Comparison of ENCODE assay signal across 8 cellular contexts in genomic region chr15:79896634-79897379, GRCh38. TPM values are rescaled to one million over a fixed set of nuclear protein-coding genes. Genes with fewer than 3 reads are reported as not detected.
DNase-seq lines count a peak whose midpoint lies in the region; ATAC-seq and TF ChIP-seq lines count a peak whose summit lies in the region.

MTHFS (minus strand) TSS chr15:79897014; CDS start chr15:79896988, 26 bp downstream.

- no peaks in the 10 kb centered on the region for H3K9me2 ChIP-seq in Karpas-422 (replicated peaks; ENCODE audit: insufficient read depth, low read length)

- H3K9me3 ChIP-seq in ES-I3 (ENCODE audit: control insufficient read depth, insufficient read depth, low read length) (no peaks in the 10 kb centered on the region), Karpas-422 (ENCODE audit: low read length) (no peaks in the 10 kb centered on the region), neuron (ENCODE audit: low read length) (peaks cover 4% of the 10 kb centered on the region), subcutaneous abdominal adipose tissue (ENCODE audit: control insufficient read depth in 5 of 5, low read length in 5 of 5) (no peaks in the 10 kb centered on the region)

- no peaks in the 10 kb centered on the region for H3K27me3 ChIP-seq in Karpas-422 (ENCODE audit: low read length)
- no peaks in the 10 kb centered on the region for H3K27me3 ChIP-seq in foreskin keratinocyte
- H3K27me3 ChIP-seq in neuron (ENCODE audit: insufficient read depth, low read length): no peaks in the 10 kb centered on the region
- no peaks in the 10 kb centered on the region for H3K27me3 ChIP-seq in subcutaneous abdominal adipose tissue (ENCODE audit: control insufficient read depth in 5 of 5, insufficient read depth in 4 of 5, low read length in 5 of 5)

- peak within 1 kb of the TSS; percentile 81 for H3K4me3 ChIP-seq in Karpas-422 (ENCODE audit: low read length)
- H3K4me3 ChIP-seq in neuron (ENCODE audit: low read length): peak within 1 kb of the TSS; percentile 50
- peak within 1 kb of the TSS; percentile 78 to 93 (median 91) for H3K4me3 ChIP-seq in subcutaneous abdominal adipose tissue (ENCODE audit: low read depth in 1 of 5, low read length in 5 of 5)

- H4K20me1 ChIP-seq in Karpas-422 (ENCODE audit: insufficient read depth, low read depth, low read length): no peaks in the 10 kb centered on the region

- peaks cover 55% of the 10 kb centered on the region for H3K79me2 ChIP-seq in Karpas-422 (ENCODE audit: low read length)

- H3K4me1 ChIP-seq in ES-I3 (ENCODE audit: insufficient read depth, low read length) (no peaks in the 10 kb centered on the region; the same call in 1 of the 2 replicates), Karpas-422 (ENCODE audit: low read length) (peaks cover 49% of the 10 kb centered on the region), foreskin keratinocyte (peaks cover 16% of the 10 kb centered on the region), neuron (ENCODE audit: insufficient read depth, low read length) (no peaks in the 10 kb centered on the region), subcutaneous abdominal adipose tissue (ENCODE audit: control insufficient read depth in 5 of 5, insufficient read depth in 5 of 5, low read length in 5 of 5) (peaks cover 3 to 27% (median 22%) of the 10 kb centered on the region in 5 donors)

- H3K4me2 ChIP-seq in Karpas-422 (ENCODE audit: low read depth, low read length, poor library complexity, severe bottlenecking): peak within 1 kb of the TSS; percentile 79

- H3K36me3 ChIP-seq in ES-I3 (ENCODE audit: insufficient read depth, low read length) (peaks cover 2% of the 10 kb centered on the region; the same call in 1 of the 2 replicates), Karpas-422 (ENCODE audit: insufficient read depth, low read length) (peaks cover 11% of the 10 kb centered on the region; the same call in 1 of the 2 replicates), neuron (ENCODE audit: insufficient read depth, low read length) (no peaks in the 10 kb centered on the region), subcutaneous abdominal adipose tissue (ENCODE audit: control insufficient read depth in 5 of 5, insufficient read depth in 5 of 5, low read length in 5 of 5) (no peaks in the 10 kb centered on the region)

- H2AFZ ChIP-seq in Karpas-422 (ENCODE audit: low read length): no peak within 1 kb of the TSS
- H2AFZ ChIP-seq in neuron (ENCODE audit: low read depth, low read length): no peak within 1 kb of the TSS

- ATAC-seq in GM21825 (IDR thresholded peaks at IDR 0.05; ENCODE audit: unreplicated experiment) (peak; percentile 63), foreskin keratinocyte (peak; percentile 90)

- TF ChIP-seq CTCF in foreskin keratinocyte (conservative IDR thresholded peaks at IDR 0.05): peak; percentile 57

- peak within 1 kb of the TSS; percentile 68 for H3K27ac ChIP-seq in Karpas-422 (ENCODE audit: low read length)
- H3K27ac ChIP-seq in foreskin keratinocyte: peak within 1 kb of the TSS; percentile 83
- peak within 1 kb of the TSS; percentile 88 for H3K27ac ChIP-seq in subcutaneous abdominal adipose tissue (ENCODE audit: low read depth, low read length)

- peak; percentile 95 for DNase-seq in Karpas-422
- peak; percentile 67 to 80 for DNase-seq in SHP77 (lab: John Stamatoyannopoulos, UW)
- peak; percentile 57 for DNase-seq in activated gamma-delta T cell treated with anti-CD3 and anti-CD28 coated beads, Interleukin-2, amount 50 U/mL, for 16 hours (ENCODE audit: low read depth)
- DNase-seq in foreskin keratinocyte: peak; percentile 44 to 68

- peak within 1 kb of the TSS; percentile 78 for H3K9ac ChIP-seq in ES-I3 (ENCODE audit: low read depth, low read length)
- H3K9ac ChIP-seq in Karpas-422 (ENCODE audit: low read length): peak within 1 kb of the TSS; percentile 87
- H3K9ac ChIP-seq in subcutaneous abdominal adipose tissue (ENCODE audit: low read length in 5 of 5): peak within 1 kb of the TSS; percentile 44 to 94 (median 88)

RNA-seq across cellular contexts. Expression of gene MTHFS, which starts in this region (rescaled TPM):
- total RNA-seq in Karpas-422 (2014; rRNA removed; shearing (Covaris generic); ENCODE audit: low replicate concordance): 35.5 and 57.0 TPM in 2 replicates
- 20.1 and 23.1 TPM in 2 replicates for total RNA-seq in foreskin keratinocyte
- polyA plus RNA-seq in foreskin keratinocyte: 26.9 and 31.4 TPM in 2 replicates

Comparison
In these comparisons a context has a peak if more than half of its experiments do, and no peak if none do; other contexts are left out.
1. Peak in every context shown above with its lines: DNase-seq, ATAC-seq, H3K4me3 ChIP-seq and H3K27ac ChIP-seq.